Comparison of ENCODE assay signal across 8 cellular contexts in genomic region chr6:136288566-136289326, GRCh38. TPM values are rescaled to one million over a fixed set of nuclear protein-coding genes. Genes with fewer than 3 reads are reported as not detected.
DNase-seq lines count a peak whose midpoint lies in the region; ATAC-seq and TF ChIP-seq lines count a peak whose summit lies in the region.

No MANE protein-coding gene starts in this region.

- peak; percentile 31 for TF ChIP-seq CTCF in neural progenitor cell (IDR thresholded peaks at IDR 0.05)

- no peaks in the 10 kb centered on the region for H3K36me3 Mint-ChIP-seq in neural progenitor cell

- H3K9me3 ChIP-seq in neural progenitor cell (ENCODE audit: low read depth), result no peaks in the 10 kb centered on the region
- H3K9me3 ChIP-seq in stomach smooth muscle (ENCODE audit: control insufficient read depth in 2 of 2, low read length in 2 of 2), result no peaks in the 10 kb centered on the region

- H3K4me3 ChIP-seq in neural progenitor cell (peak overlapping the region; percentile 93), stomach smooth muscle (ENCODE audit: low read length in 2 of 2) (peak overlapping the region; percentile 95 to 100)

- DNase-seq in COLO829 (ENCODE audit: low spot score), result peak; percentile 33
- peak; percentile 31 for DNase-seq in HuH-7.5 (ENCODE audit: low spot score)
- DNase-seq in SIG-M5 (lab: John Stamatoyannopoulos, UW), result peak; percentile 21
- peak; percentile 90 for DNase-seq in activated naive CD4-positive, alpha-beta T cell treated with Interleukin-2 at 50 U/mL for 16 hours
- DNase-seq in foreskin melanocyte, result peak; percentile 70
- DNase-seq in neural progenitor cell (ENCODE audit: low spot score), result peak; percentile 89

- H4K20me1 ChIP-seq in neural progenitor cell (ENCODE audit: low read depth), result peaks cover 54% of the 10 kb centered on the region

- H3K36me3 ChIP-seq in neural progenitor cell, result no peaks in the 10 kb centered on the region
- no peaks in the 10 kb centered on the region for H3K36me3 ChIP-seq in stomach smooth muscle (ENCODE audit: control insufficient read depth in 2 of 2, insufficient read depth in 2 of 2, low read length in 2 of 2)

- H2AFZ ChIP-seq in neural progenitor cell (replicated peaks), result no peak overlapping the region

- ATAC-seq in GM21515 (IDR thresholded peaks at IDR 0.05; ENCODE audit: unreplicated experiment), result peak; percentile 37

- peaks cover 20% of the 10 kb centered on the region for H3K4me1 ChIP-seq in neural progenitor cell
- peaks cover 19% of the 10 kb centered on the region for H3K4me1 ChIP-seq in stomach smooth muscle (ENCODE audit: control insufficient read depth, insufficient read depth, low read length)

- H3K9ac ChIP-seq in neural progenitor cell (peak overlapping the region; percentile 98), stomach smooth muscle (ENCODE audit: low read length in 2 of 2) (peak overlapping the region; percentile 100)

- peaks cover 19% of the 10 kb centered on the region for H3F3A ChIP-seq in neural progenitor cell (ENCODE audit: low read depth)

- H3K4me2 ChIP-seq in neural progenitor cell, result peak overlapping the region; percentile 79

- peaks cover 59% of the 10 kb centered on the region for H3K79me2 ChIP-seq in neural progenitor cell (ENCODE audit: low read depth)

- peaks cover 7% of the 10 kb centered on the region for H3K27me3 Mint-ChIP-seq in neural progenitor cell (ENCODE audit: insufficient read depth, low read depth)

- peak overlapping the region; percentile 97 for H3K4me3 Mint-ChIP-seq in neural progenitor cell

- H3K27me3 ChIP-seq in neural progenitor cell (no peaks in the 10 kb centered on the region), stomach smooth muscle (ENCODE audit: control insufficient read depth in 1 of 2, insufficient read depth in 2 of 2, low read length in 2 of 2) (no peaks in the 10 kb centered on the region)

- H3K27ac Mint-ChIP-seq in neural progenitor cell, result peak overlapping the region; percentile 100

- H3K9me3 Mint-ChIP-seq in neural progenitor cell, result no peaks in the 10 kb centered on the region

- peaks cover 43% of the 10 kb centered on the region for H3K4me1 Mint-ChIP-seq in neural progenitor cell

- H3K27ac ChIP-seq in neural progenitor cell, result peak overlapping the region; percentile 99
- peak overlapping the region; percentile 100 for H3K27ac ChIP-seq in stomach smooth muscle (ENCODE audit: low read length)

RNA-seq across cellular contexts. Expression of gene BCLAF1, which starts 0.9 kb away (rescaled TPM):
- 127 and 190 TPM in 2 replicates for total RNA-seq in neural progenitor cell (ENCODE audit: low replicate concordance)

RNA-seq across cellular contexts. Expression of gene MTFR2, which starts 38.6 kb away (rescaled TPM):
- total RNA-seq in neural progenitor cell (ENCODE audit: low replicate concordance), result 6.2 and 12.6 TPM in 2 replicates

Comparison
In these comparisons a context has a peak if more than half of its experiments do, and no peak if none do; other contexts are left out.
1. Peak in every context shown above with its lines: DNase-seq, ATAC-seq, H3K4me3 ChIP-seq and H3K27ac ChIP-seq.
2. DNase-seq: peak in every context shown above with its lines; median percentile 90 in activated naive CD4-positive, alpha-beta T cell treated with Interleukin-2 at 50 U/mL for 16 hours; 89 in neural progenitor cell; 70 in foreskin melanocyte; 33 in COLO829; 31 in HuH-7.5; 21 in SIG-M5.